ENCODE assay signal across 19 cellular contexts in genomic region chr14:101151226-101151929, GRCh38.
DNase-seq lines count a peak whose midpoint lies in the region; ATAC-seq and TF ChIP-seq lines count a peak whose summit lies in the region.
"Had no signal": no experiment of that assay in that cellular context is flagged by ENCODE, and none has a peak within 500 bp of the region (broad histone marks: within the 10 kb centered on the region; RNA-seq: fewer than 3 reads in every experiment).

No MANE protein-coding gene starts in this region.

- no peak for ATAC-seq in activated CD4-positive, CD25-positive, alpha-beta regulatory T cell treated with anti-CD3 and anti-CD28 coated beads, Interleukin-2, amount 50 U/mL, for 24 hours
- no peak for ATAC-seq in body of pancreas

- no peaks in the 10 kb centered on the region for H3K27me3 Mint-ChIP-seq in endodermal cell (ENCODE audit: insufficient read depth)
- peaks cover 3% of the 10 kb centered on the region for H3K27me3 Mint-ChIP-seq in neural progenitor cell (ENCODE audit: insufficient read depth, low read depth)
- peaks cover 1% of the 10 kb centered on the region for H3K27me3 Mint-ChIP-seq in endothelial cell (ENCODE audit: unreplicated experiment)

- H3K4me1 ChIP-seq in endodermal cell (ENCODE audit: control insufficient read depth, insufficient read depth, low read length) = peaks cover 11% of the 10 kb centered on the region
- H3K4me1 ChIP-seq in neural progenitor cell = peaks cover 18% of the 10 kb centered on the region
- H3K4me1 ChIP-seq in body of pancreas = no peaks in the 10 kb centered on the region
- H3K4me1 ChIP-seq: upper lobe of left lung had no signal

- TF ChIP-seq CTCF in endodermal cell (conservative IDR thresholded peaks at IDR 0.05) (no peak), neural progenitor cell (IDR thresholded peaks at IDR 0.05) (no peak), endothelial cell (IDR thresholded peaks at IDR 0.05; ENCODE audit: unreplicated experiment) (no peak), body of pancreas (IDR thresholded peaks at IDR 0.05) (no peak)

- H3K79me2 ChIP-seq in neural progenitor cell (ENCODE audit: low read depth) = no peaks in the 10 kb centered on the region

- H3K36me3 ChIP-seq in endodermal cell (ENCODE audit: control insufficient read depth, insufficient read depth, low read length) (no peaks in the 10 kb centered on the region), neural progenitor cell (no peaks in the 10 kb centered on the region), body of pancreas (replicated peaks in 1 of 2; ENCODE audit: insufficient read depth in 1 of 2, low read depth in 2 of 2) (no peaks in the 10 kb centered on the region)
- H3K36me3 ChIP-seq: upper lobe of left lung had no signal

- H4K20me1 ChIP-seq in neural progenitor cell (ENCODE audit: low read depth) = no peaks in the 10 kb centered on the region

- H3K9me3 Mint-ChIP-seq in endodermal cell = peaks cover 16% of the 10 kb centered on the region
- H3K9me3 Mint-ChIP-seq in neural progenitor cell = peaks cover 22% of the 10 kb centered on the region
- no peaks in the 10 kb centered on the region for H3K9me3 Mint-ChIP-seq in endothelial cell (ENCODE audit: unreplicated experiment)
- H3K9me3 Mint-ChIP-seq: HFFc6 had no signal

- peaks cover 5% of the 10 kb centered on the region for H3F3A ChIP-seq in neural progenitor cell (ENCODE audit: low read depth)

- H2AFZ ChIP-seq in neural progenitor cell (replicated peaks) = peak overlapping the region; percentile 63

- H3K4me2 ChIP-seq in neural progenitor cell = no peak overlapping the region

- H3K4me3 ChIP-seq in endodermal cell (ENCODE audit: low read length) = no peak overlapping the region
- H3K4me3 ChIP-seq in neural progenitor cell = no peak overlapping the region
- H3K4me3 ChIP-seq in body of pancreas = no peak overlapping the region
- H3K4me3 ChIP-seq: upper lobe of left lung had no signal

- no peaks in the 10 kb centered on the region for H3K27me3 ChIP-seq in endodermal cell (ENCODE audit: control insufficient read depth, insufficient read depth, low read length, poor library complexity, severe bottlenecking)
- no peaks in the 10 kb centered on the region for H3K27me3 ChIP-seq in neural progenitor cell
- H3K27me3 ChIP-seq in body of pancreas = no peaks in the 10 kb centered on the region
- H3K27me3 ChIP-seq: upper lobe of left lung had no signal

- H3K27ac Mint-ChIP-seq in endodermal cell (peak overlapping the region; percentile 38), neural progenitor cell (no peak overlapping the region), endothelial cell (ENCODE audit: unreplicated experiment) (no peak overlapping the region)
- H3K27ac Mint-ChIP-seq: CD4-positive, alpha-beta memory T cell; HFFc6; nephron had no signal

- no peak for TF ChIP-seq POLR2A in body of pancreas (IDR thresholded peaks at IDR 0.05)

- no peaks in the 10 kb centered on the region for H3K36me3 Mint-ChIP-seq in endodermal cell (ENCODE audit: low read depth)
- peaks cover 3% of the 10 kb centered on the region for H3K36me3 Mint-ChIP-seq in neural progenitor cell
- H3K36me3 Mint-ChIP-seq in endothelial cell (ENCODE audit: low read depth, unreplicated experiment) = no peaks in the 10 kb centered on the region
- H3K36me3 Mint-ChIP-seq: CD4-positive, alpha-beta memory T cell had no signal

- intact Hi-C loops in body of pancreas (cut with DNase I) = no loop called here

- H3K4me1 Mint-ChIP-seq in endodermal cell = peaks cover 32% of the 10 kb centered on the region
- H3K4me1 Mint-ChIP-seq in neural progenitor cell = peaks cover 14% of the 10 kb centered on the region
- H3K4me1 Mint-ChIP-seq in endothelial cell (ENCODE audit: unreplicated experiment) = peaks cover 37% of the 10 kb centered on the region
- H3K4me1 Mint-ChIP-seq: CD4-positive, alpha-beta memory T cell had no signal

- H3K4me3 Mint-ChIP-seq in endodermal cell (no peak overlapping the region), neural progenitor cell (no peak overlapping the region), endothelial cell (ENCODE audit: unreplicated experiment) (no peak overlapping the region)
- H3K4me3 Mint-ChIP-seq: CD4-positive, alpha-beta memory T cell; HFFc6; nephron had no signal

- no peak overlapping the region for H3K27ac ChIP-seq in endodermal cell (ENCODE audit: low read depth, low read length)
- H3K27ac ChIP-seq in neural progenitor cell = no peak overlapping the region
- no peak overlapping the region for H3K27ac ChIP-seq in body of pancreas
- H3K27ac ChIP-seq: epithelial cell of prostate, upper lobe of left lung had no signal

- H3K9ac ChIP-seq in endodermal cell (ENCODE audit: extremely low read depth, low read length, poor library complexity, severe bottlenecking) (no peak overlapping the region), neural progenitor cell (no peak overlapping the region)

- H3K9me3 ChIP-seq in endodermal cell (ENCODE audit: control insufficient read depth, low read length) = peaks cover 21% of the 10 kb centered on the region
- peaks cover 1% of the 10 kb centered on the region for H3K9me3 ChIP-seq in neural progenitor cell (ENCODE audit: low read depth)
- no peaks in the 10 kb centered on the region for H3K9me3 ChIP-seq in body of pancreas
- H3K9me3 ChIP-seq: upper lobe of left lung had no signal

- WGBS in endodermal cell (ENCODE audit: insufficient coverage in 1 of 2, insufficient read length in 1 of 2), 2 experiments = 90 to 93% methylated on average over 15 to 28 of the region's 28 CpGs
- WGBS in body of pancreas, 2 donors = 63 to 66% methylated on average over 18 to 27 of the region's 28 CpGs

- peak; percentile 65 for DNase-seq in Daoy (ENCODE audit: low read depth)
- peak; percentile 71 for DNase-seq in NCI-H226
- DNase-seq in endodermal cell = peak; percentile 67
- peak; percentile 28 for DNase-seq in neural progenitor cell (ENCODE audit: low spot score)
- DNase-seq in endothelial cell (ENCODE audit: low spot score) = no peak
- no peak for DNase-seq in AML-193 (lab: John Stamatoyannopoulos, UW)
- DNase-seq in body of pancreas = no peak
- DNase-seq: ACHN; CD4-positive, alpha-beta memory T cell; cortex of kidney; DMS79; HFFc6; NCI-H2107; NCI-H748 treated with DMSO at 0.1 percent for 48 hours; stimulated activated naive CD4-positive, alpha-beta T cell had no signal

Comparison
In these comparisons a context has a peak if more than half of its experiments do, and no peak if none do; other contexts are left out.
1. DNase-seq: peak in Daoy (single experiment), NCI-H226 (single experiment), endodermal cell (single experiment) and neural progenitor cell (single experiment); none in endothelial cell (single experiment), AML-193 (0 of 2) and body of pancreas (0 of 4).